ENCODE assay signal across 17 cellular contexts in the genomic region with DNA sequence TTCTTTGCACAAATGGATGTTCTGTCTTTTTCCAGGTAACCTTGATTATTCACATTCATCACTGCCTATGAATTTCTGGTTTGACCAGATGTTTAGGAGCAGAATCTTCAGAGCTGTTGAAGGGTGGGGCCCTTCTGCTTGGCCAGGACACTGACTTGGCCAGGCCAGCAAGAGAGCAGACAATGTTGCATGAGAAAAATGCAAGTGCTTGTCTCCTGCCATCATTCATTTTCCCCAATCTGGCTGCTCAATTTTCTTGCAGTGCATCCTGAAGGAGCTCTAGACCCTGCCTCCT. TPM values are rescaled to one million over a fixed set of nuclear protein-coding genes. Genes with fewer than 3 reads are reported as not detected.
DNase-seq lines count a peak whose midpoint lies in the region; ATAC-seq and TF ChIP-seq lines count a peak whose summit lies in the region.
"Had no signal": no experiment of that assay in that cellular context is flagged by ENCODE, and none has a peak within 500 bp of the region (broad histone marks: within the 10 kb centered on the region; RNA-seq: fewer than 3 reads in every experiment).

No MANE protein-coding gene starts in this region.

- H3K27me3 ChIP-seq in MM.1S (replicated peaks; ENCODE audit: insufficient read depth, low read length) (no peaks in the 10 kb centered on the region), gastroesophageal sphincter (no peaks in the 10 kb centered on the region), thyroid gland (no peaks in the 10 kb centered on the region)
- H3K27me3 ChIP-seq: brain microvascular endothelial cell, vagina had no signal

- peaks cover 29% of the 10 kb centered on the region for H3K4me1 ChIP-seq in MM.1S (ENCODE audit: low read length)
- H3K4me1 ChIP-seq in gastroesophageal sphincter: peaks cover 0 to 40% (median 4%) of the 10 kb centered on the region in 3 donors
- peaks cover 40 to 64% of the 10 kb centered on the region in 2 donors for H3K4me1 ChIP-seq in thyroid gland

- peaks cover 27% of the 10 kb centered on the region for H3F3A ChIP-seq in MM.1S (ENCODE audit: insufficient read depth, low read length)

- TF ChIP-seq POLR2A in gastroesophageal sphincter (IDR thresholded peaks at IDR 0.05) (no peak), thyroid gland (IDR thresholded peaks at IDR 0.05) (no peak)

- H3K4me2 ChIP-seq in MM.1S (ENCODE audit: low read depth, low read length): peak overlapping the region; percentile 74

- H3K9ac ChIP-seq in MM.1S (ENCODE audit: low read length): peak overlapping the region; percentile 69

- H4K20me1 ChIP-seq in MM.1S (ENCODE audit: insufficient read depth, low read length): no peaks in the 10 kb centered on the region

- intact Hi-C loops in thyroid gland (cut with DNase I): no loop called here

- peak overlapping the region; percentile 64 for H2AFZ ChIP-seq in MM.1S (ENCODE audit: low read length)

- TF ChIP-seq CTCF in MM.1S (IDR thresholded peaks at IDR 0.05; ENCODE audit: low read length): no peak
- no peak for TF ChIP-seq CTCF in gastroesophageal sphincter (IDR thresholded peaks at IDR 0.05)
- no peak for TF ChIP-seq CTCF in thyroid gland (IDR thresholded peaks at IDR 0.05)

- no peaks in the 10 kb centered on the region for H3K9me2 ChIP-seq in MM.1S (replicated peaks; ENCODE audit: insufficient read depth, low read length)

- H3K27ac ChIP-seq in MM.1S (ENCODE audit: low read length) (peak overlapping the region; percentile 81), gastroesophageal sphincter (peak overlapping the region in 3 of 4 donors; percentile 7 to 57 (median 56)), thyroid gland (peak overlapping the region; percentile 89 to 92 (median 90))
- H3K27ac ChIP-seq: brain microvascular endothelial cell had no signal

- H3K4me3 ChIP-seq in MM.1S (ENCODE audit: low read length) (peak overlapping the region; percentile 74), gastroesophageal sphincter (no peak overlapping the region), thyroid gland (replicated peaks in 1 of 3) (no peak overlapping the region)
- H3K4me3 ChIP-seq: vagina had no signal

- H3K79me2 ChIP-seq in MM.1S (ENCODE audit: low read length): peaks cover 33% of the 10 kb centered on the region

- ATAC-seq in GM19463 (IDR thresholded peaks at IDR 0.05; ENCODE audit: unreplicated experiment) (peak; percentile 1), gastroesophageal sphincter (no peak)

- no peak for TF ChIP-seq EP300 in gastroesophageal sphincter (IDR thresholded peaks at IDR 0.05)

- no peaks in the 10 kb centered on the region for H3K36me3 ChIP-seq in MM.1S (replicated peaks; ENCODE audit: insufficient read depth, low read length)
- H3K36me3 ChIP-seq in gastroesophageal sphincter: no peaks in the 10 kb centered on the region
- no peaks in the 10 kb centered on the region for H3K36me3 ChIP-seq in thyroid gland
- H3K36me3 ChIP-seq: brain microvascular endothelial cell, vagina had no signal

- no peaks in the 10 kb centered on the region for H3K9me3 ChIP-seq in MM.1S (replicated peaks; ENCODE audit: insufficient read depth, low read length)
- H3K9me3 ChIP-seq in gastroesophageal sphincter: no peaks in the 10 kb centered on the region
- no peaks in the 10 kb centered on the region for H3K9me3 ChIP-seq in thyroid gland
- H3K9me3 ChIP-seq: vagina had no signal

- no peak for DNase-seq in MM.1S
- DNase-seq in thyroid gland: peak in 1 of 2 donors; percentile 11
- no peak for DNase-seq in cerebellar cortex (ENCODE audit: low spot score)
- DNase-seq in cerebellar nuclear complex (lab: John Stamatoyannopoulos, UW): no peak
- no peak for DNase-seq in activated CD8-positive, alpha-beta memory T cell treated with anti-CD3 and anti-CD28 coated beads, Interleukin-2, amount 50 U/mL, for 4 hours
- DNase-seq: activated gamma-delta T cell treated with Interleukin-2 at 50 U/mL for 16 hours; brain microvascular endothelial cell; CD4-positive, alpha-beta T cell; glutamatergic neuron had no signal

RNA-seq across cellular contexts. Expression of a gene that starts 1.6 kb away (rescaled TPM):
- total RNA-seq in gastroesophageal sphincter: 1 to 10 TPM in 2 of 4 donors, under 1 TPM in 2; 0.27 to 2.4 (median 1.6) TPM
- 10 to 100 TPM in 3 of 4 donors, 1 to 10 TPM in 1; 5.8 to 36.9 (median 25.7) TPM for total RNA-seq in thyroid gland
- total RNA-seq: activated CD8-positive, alpha-beta memory T cell treated with anti-CD3 and anti-CD28 coated beads for 36 hours; CD4-positive, alpha-beta T cell; M059J had no signal

RNA-seq across cellular contexts. Expression of a gene that starts 31.3 kb away (rescaled TPM):
- total RNA-seq in gastroesophageal sphincter (not detected), thyroid gland (under 1 TPM in 1 of 4 donors, not detected in 3; 0.88 TPM)
- total RNA-seq: activated CD8-positive, alpha-beta memory T cell treated with anti-CD3 and anti-CD28 coated beads for 36 hours; HT-29; M059J; myocyte; progenitor cell of endocrine pancreas; vagina had no signal
